Comparison of ENCODE assay signal across 13 cellular contexts in the genomic region with DNA sequence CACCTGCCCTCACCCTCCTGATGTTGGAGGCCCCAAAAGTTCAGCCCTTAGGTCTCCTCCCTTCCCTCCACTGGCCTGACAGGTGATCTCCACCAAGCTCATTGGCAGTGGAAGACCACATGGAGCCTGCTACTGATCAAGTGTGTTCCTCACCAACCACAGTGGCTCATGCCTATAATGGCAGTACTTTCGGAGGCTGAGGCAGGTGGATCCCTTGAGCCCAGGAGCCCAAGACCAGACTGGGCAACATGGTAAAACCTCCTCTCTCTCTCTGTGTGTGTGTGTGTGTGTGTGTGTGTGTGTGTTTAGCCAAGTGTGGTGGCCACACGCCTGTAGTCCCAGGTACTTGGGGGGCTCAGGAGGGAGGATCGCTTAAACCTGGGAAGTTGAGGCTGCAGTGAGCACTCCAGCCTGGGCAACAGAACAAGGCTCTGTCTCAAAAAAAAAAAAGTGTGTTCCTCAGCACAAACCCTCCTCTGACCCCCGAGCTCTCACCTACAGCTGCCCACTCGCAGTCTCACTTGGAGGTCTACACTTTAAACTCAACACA. TPM values are rescaled to one million over a fixed set of nuclear protein-coding genes. Genes with fewer than 3 reads are reported as not detected.
DNase-seq lines count a peak whose midpoint lies in the region; ATAC-seq and TF ChIP-seq lines count a peak whose summit lies in the region.
"Had no signal": no experiment of that assay in that cellular context is flagged by ENCODE, and none has a peak within 500 bp of the region (broad histone marks: within the 10 kb centered on the region; RNA-seq: fewer than 3 reads in every experiment).

No MANE protein-coding gene starts in this region.

- peaks cover 4% of the 10 kb centered on the region for H3K4me1 Mint-ChIP-seq in activated naive CD4-positive, alpha-beta T cell treated with anti-CD3 and anti-CD28 coated beads, Interleukin-2, amount 50 U/mL, for 24 hours
- H3K4me1 Mint-ChIP-seq in activated naive CD4-positive, alpha-beta T cell treated with anti-CD3 and anti-CD28 coated beads, Interleukin-2, amount 10 ng/mL, durations not matched to agents 7 days and 5 days, result peaks cover 4% of the 10 kb centered on the region
- H3K4me1 Mint-ChIP-seq in central memory CD8-positive, alpha-beta T cell, result peaks cover 21% of the 10 kb centered on the region
- peaks cover 16% of the 10 kb centered on the region for H3K4me1 Mint-ChIP-seq in neural progenitor cell

- H3K27ac ChIP-seq in HEK293 (ENCODE audit: extremely low read depth, low read depth, low read length) (no peak overlapping the region), neural progenitor cell (no peak overlapping the region)
- H3K27ac ChIP-seq: 22Rv1 had no signal

- peaks cover 26% of the 10 kb centered on the region for H3K27me3 ChIP-seq in neural progenitor cell

- H3K4me2 ChIP-seq in neural progenitor cell, result no peak overlapping the region

- no peaks in the 10 kb centered on the region for H3K4me1 ChIP-seq in HEK293 (ENCODE audit: control insufficient read depth, insufficient read depth, low read length)
- H3K4me1 ChIP-seq in neural progenitor cell, result no peaks in the 10 kb centered on the region

- H3K36me3 Mint-ChIP-seq in activated naive CD4-positive, alpha-beta T cell treated with anti-CD3 and anti-CD28 coated beads, Interleukin-2, amount 50 U/mL, for 24 hours, result no peaks in the 10 kb centered on the region
- H3K36me3 Mint-ChIP-seq in activated naive CD4-positive, alpha-beta T cell treated with anti-CD3 and anti-CD28 coated beads, Interleukin-2, amount 10 ng/mL, durations not matched to agents 7 days and 5 days, result no peaks in the 10 kb centered on the region
- H3K36me3 Mint-ChIP-seq in central memory CD8-positive, alpha-beta T cell (ENCODE audit: insufficient read depth), result peaks cover 8% of the 10 kb centered on the region
- H3K36me3 Mint-ChIP-seq in neural progenitor cell, result no peaks in the 10 kb centered on the region

- no peaks in the 10 kb centered on the region for H4K20me1 ChIP-seq in neural progenitor cell (ENCODE audit: low read depth)

- no peaks in the 10 kb centered on the region for H3K36me3 ChIP-seq in HEK293 (ENCODE audit: control insufficient read depth in 2 of 2, insufficient read depth in 1 of 2, low read length in 2 of 2)
- H3K36me3 ChIP-seq in neural progenitor cell, result no peaks in the 10 kb centered on the region

- POLR2A ChIA-PET in HEK293 (lab: Yijun Ruan, JAX), result no interaction called here

- peaks cover 2% of the 10 kb centered on the region for H3K79me2 ChIP-seq in neural progenitor cell (ENCODE audit: low read depth)

- H3K4me3 Mint-ChIP-seq in activated naive CD4-positive, alpha-beta T cell treated with anti-CD3 and anti-CD28 coated beads, Interleukin-2, amount 50 U/mL, for 24 hours, result no peak overlapping the region
- H3K4me3 Mint-ChIP-seq in activated naive CD4-positive, alpha-beta T cell treated with anti-CD3 and anti-CD28 coated beads, Interleukin-2, amount 10 ng/mL, durations not matched to agents 7 days and 5 days, result no peak overlapping the region
- H3K4me3 Mint-ChIP-seq in central memory CD8-positive, alpha-beta T cell, result no peak overlapping the region
- H3K4me3 Mint-ChIP-seq in neural progenitor cell, result no peak overlapping the region
- H3K4me3 Mint-ChIP-seq: H9 had no signal

- H3K27me3 Mint-ChIP-seq in activated naive CD4-positive, alpha-beta T cell treated with anti-CD3 and anti-CD28 coated beads, Interleukin-2, amount 50 U/mL, for 24 hours, result no peaks in the 10 kb centered on the region
- peaks cover 35% of the 10 kb centered on the region for H3K27me3 Mint-ChIP-seq in activated naive CD4-positive, alpha-beta T cell treated with anti-CD3 and anti-CD28 coated beads, Interleukin-2, amount 10 ng/mL, durations not matched to agents 7 days and 5 days
- no peaks in the 10 kb centered on the region for H3K27me3 Mint-ChIP-seq in central memory CD8-positive, alpha-beta T cell
- H3K27me3 Mint-ChIP-seq in neural progenitor cell (ENCODE audit: insufficient read depth, low read depth), result peaks cover 2% of the 10 kb centered on the region

- no peak for ATAC-seq in central memory CD8-positive, alpha-beta T cell (replicated peaks; ENCODE audit: extremely low read depth, poor library complexity, severe bottlenecking)
- ATAC-seq in GM21737 (IDR thresholded peaks at IDR 0.05; ENCODE audit: unreplicated experiment), result no peak

- no peak overlapping the region for H2AFZ ChIP-seq in neural progenitor cell (replicated peaks)

- no peaks in the 10 kb centered on the region for H3K9me3 Mint-ChIP-seq in activated naive CD4-positive, alpha-beta T cell treated with anti-CD3 and anti-CD28 coated beads, Interleukin-2, amount 50 U/mL, for 24 hours
- H3K9me3 Mint-ChIP-seq in activated naive CD4-positive, alpha-beta T cell treated with anti-CD3 and anti-CD28 coated beads, Interleukin-2, amount 10 ng/mL, durations not matched to agents 7 days and 5 days, result no peaks in the 10 kb centered on the region
- H3K9me3 Mint-ChIP-seq in central memory CD8-positive, alpha-beta T cell, result no peaks in the 10 kb centered on the region
- H3K9me3 Mint-ChIP-seq in neural progenitor cell, result no peaks in the 10 kb centered on the region
- H3K9me3 Mint-ChIP-seq: H9 had no signal

- H3K4me3 ChIP-seq in HEK293 (ENCODE audit: low read depth, low read length) (no peak overlapping the region), neural progenitor cell (no peak overlapping the region)

- peaks cover 5% of the 10 kb centered on the region for H3F3A ChIP-seq in neural progenitor cell (ENCODE audit: low read depth)

- H3K9me3 ChIP-seq in HEK293 (ENCODE audit: control insufficient read depth, insufficient read depth, low read depth, low read length), result no peaks in the 10 kb centered on the region
- H3K9me3 ChIP-seq in neural progenitor cell (ENCODE audit: low read depth), result no peaks in the 10 kb centered on the region

- CTCF ChIA-PET in activated naive CD4-positive, alpha-beta T cell treated with anti-CD3 and anti-CD28 coated beads, Interleukin-2, amount 10 ng/mL, durations not matched to agents 7 days and 5 days (lab: Charles Lee), result no interaction called here
- CTCF ChIA-PET in HEK293 (lab: Yijun Ruan, JAX), result interaction anchor here (0.6 to 0.9 kb wide), 2 partner anchors 197 to 471 kb away, joined by 3 to 4 read pairs; no protein-coding TSS in a partner anchor

- H3K9ac ChIP-seq in neural progenitor cell, result no peak overlapping the region

- peak overlapping the region; percentile 56 for H3K27ac Mint-ChIP-seq in activated naive CD4-positive, alpha-beta T cell treated with anti-CD3 and anti-CD28 coated beads, Interleukin-2, amount 50 U/mL, for 24 hours
- H3K27ac Mint-ChIP-seq in activated naive CD4-positive, alpha-beta T cell treated with anti-CD3 and anti-CD28 coated beads, Interleukin-2, amount 10 ng/mL, durations not matched to agents 7 days and 5 days, result no peak overlapping the region
- H3K27ac Mint-ChIP-seq in central memory CD8-positive, alpha-beta T cell (ENCODE audit: low read depth), result peak overlapping the region; percentile 10
- H3K27ac Mint-ChIP-seq in neural progenitor cell, result peak overlapping the region; percentile 9

- no peak for TF ChIP-seq CTCF in HEK293 (tag by site-specific recombination; IDR thresholded peaks at IDR 0.05)
- no peak for TF ChIP-seq CTCF in neural progenitor cell (IDR thresholded peaks at IDR 0.05)

- DNase-seq in activated naive CD4-positive, alpha-beta T cell treated with anti-CD3 and anti-CD28 coated beads, Interleukin-2, amount 10 ng/mL, durations not matched to agents 7 days and 5 days, result no peak
- no peak for DNase-seq in central memory CD8-positive, alpha-beta T cell (ENCODE audit: low spot score in 2 of 2)
- DNase-seq in neural progenitor cell (ENCODE audit: low spot score), result no peak
- DNase-seq in NCI-H1105 (lab: John Stamatoyannopoulos, UW), result no peak
- DNase-seq in Kasumi-1 (lab: John Stamatoyannopoulos, UW), result no peak
- DNase-seq: DMS79 treated with DMSO at 0.1 percent for 48 hours, EL, GOT3, H9 had no signal

TF ChIP-seq in HEK293, 187 proteins besides CTCF, POLR2A, EP300 and RAD21:
- TF ChIP-seq ZNF350 (tag by site-specific recombination; IDR thresholded peaks at IDR 0.05), result no peak
- TF ChIP-seq, protein P1, sequence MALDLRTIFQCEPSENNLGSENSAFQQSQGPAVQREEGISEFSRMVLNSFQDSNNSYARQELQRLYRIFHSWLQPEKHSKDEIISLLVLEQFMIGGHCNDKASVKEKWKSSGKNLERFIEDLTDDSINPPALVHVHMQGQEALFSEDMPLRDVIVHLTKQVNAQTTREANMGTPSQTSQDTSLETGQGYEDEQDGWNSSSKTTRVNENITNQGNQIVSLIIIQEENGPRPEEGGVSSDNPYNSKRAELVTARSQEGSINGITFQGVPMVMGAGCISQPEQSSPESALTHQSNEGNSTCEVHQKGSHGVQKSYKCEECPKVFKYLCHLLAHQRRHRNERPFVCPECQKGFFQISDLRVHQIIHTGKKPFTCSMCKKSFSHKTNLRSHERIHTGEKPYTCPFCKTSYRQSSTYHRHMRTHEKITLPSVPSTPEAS (tag by site-specific recombination; IDR thresholded peaks at IDR 0.05), result 0 out of 2 replicates have a peak, but pooled peaks have one; percentile 27

RNA-seq across cellular contexts. Expression of a gene that starts 4.3 kb away (rescaled TPM):
- total RNA-seq in neural progenitor cell (ENCODE audit: low replicate concordance), result 32.2 and 39.1 TPM in 2 replicates
